In genomic region chr2:97008376-97008775, GRCh38 we compare ENCODE assay signal across 12 cellular contexts. TPM values are rescaled to one million over a fixed set of nuclear protein-coding genes. Genes with fewer than 3 reads are reported as not detected.
A peak's percentile ranks its signal among the peaks of the same experiment; 100 is the strongest.
DNase-seq lines count a peak whose midpoint lies in the region.
"Not testable (repeated sequence)": the region's sequence is repeated elsewhere in the genome, so short reads cannot be mapped to it uniquely, and the experiment has no call there.
"Had no signal": no experiment of that assay in that cellular context is flagged by ENCODE, and none has a peak within 500 bp of the region (broad histone marks: within the 10 kb centered on the region; RNA-seq: fewer than 3 reads in every experiment).

No MANE protein-coding gene starts in this region.

- DNase-seq in G401 (ENCODE audit: low spot score) (peak; percentile 95), cerebellar cortex (ENCODE audit: low spot score) (peak; percentile 92), cerebellum (ENCODE audit: low spot score) (peak; percentile 63), head of caudate nucleus (peak in 22 of 42 donors; percentile 14 to 73 (median 40)), midbrain (lab: John Stamatoyannopoulos, UW) (peak; percentile 15), substantia nigra (lab: John Stamatoyannopoulos, UW) (peak in 10 of 49 donors; percentile 2 to 67 (median 12))

- H3K27ac ChIP-seq in substantia nigra (ENCODE audit: low read depth, low read length, poor library complexity, severe bottlenecking), result peak overlapping the region; percentile 38
- peak overlapping the region; percentile 9 for H3K27ac ChIP-seq in temporal lobe (ENCODE audit: low read depth, low read length)

- in situ Hi-C loops in G401 (cut with HindIII; ENCODE audit: low sequenced_read_pairs), result not testable (repeated sequence)

- intact Hi-C loops in head of caudate nucleus (cut with DNase I), result not testable (repeated sequence)

RNA-seq across cellular contexts. Expression of gene FAM178B, which starts 22.0 kb away (rescaled TPM):
- not detected in 2 replicates for total RNA-seq in G401 (2014; rRNA removed; shearing (Covaris generic))
- total RNA-seq in cerebellum, result 0.45 TPM
- not detected for total RNA-seq in temporal lobe
- total RNA-seq: A673, B cell, Caco-2, Calu3, GM12878 had no signal
